Comparison of ENCODE assay signal across 27 cellular contexts in the genomic region with DNA sequence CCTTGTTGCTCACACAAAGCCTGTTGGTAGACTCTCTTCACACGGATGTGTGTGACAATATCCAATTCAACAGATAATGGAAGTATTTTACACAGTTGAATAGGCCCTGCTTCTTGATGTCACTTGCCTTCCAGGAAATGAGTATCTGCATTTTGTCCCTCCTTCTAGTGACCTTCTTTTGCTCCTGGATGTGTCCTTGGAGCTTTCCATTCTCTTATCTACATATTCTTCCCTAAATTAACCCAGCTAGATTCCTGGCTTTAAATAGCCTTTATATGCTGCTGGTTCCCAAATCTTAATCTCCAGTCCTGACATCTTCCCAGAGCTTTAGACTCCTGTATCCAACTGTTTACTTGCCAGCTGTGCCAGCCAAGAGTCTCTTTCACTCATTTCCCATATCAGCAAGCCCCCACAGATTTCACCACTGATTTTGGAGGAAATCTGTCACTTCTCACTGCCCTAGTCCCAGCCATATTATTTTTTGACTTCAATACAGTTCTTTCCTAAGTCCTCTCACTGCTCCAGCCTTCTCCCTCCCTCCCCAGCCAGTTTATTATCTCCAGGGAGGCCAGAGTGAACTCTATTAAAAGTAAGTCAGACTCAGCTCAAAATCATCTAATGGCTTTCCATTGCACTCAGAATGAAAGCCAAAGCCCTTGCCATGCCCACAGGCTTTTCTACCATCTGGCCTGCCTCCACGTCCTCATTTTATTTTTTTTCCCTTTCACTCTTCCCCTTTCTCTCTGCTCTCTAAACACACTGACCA.
DNase-seq lines count a peak whose midpoint lies in the region; ATAC-seq, FAIRE-seq and TF ChIP-seq lines count a peak whose summit lies in the region.
"Had no signal": no experiment of that assay in that cellular context is flagged by ENCODE, and none has a peak within 500 bp of the region (broad histone marks: within the 10 kb centered on the region; RNA-seq: fewer than 3 reads in every experiment).

No MANE protein-coding gene starts in this region.

- no peak for FAIRE-seq in pancreas (lab: Jason Lieb, UNC)

- TF ChIP-seq CTCF in heart right ventricle (IDR thresholded peaks at IDR 0.05): no peak
- TF ChIP-seq CTCF in nephron progenitor cell (IDR thresholded peaks at IDR 0.05): no peak
- TF ChIP-seq CTCF in pancreas (IDR thresholded peaks at IDR 0.05): no peak

- H3K4me1 ChIP-seq in heart right ventricle: peaks cover 0 to 20% (median 7%) of the 10 kb centered on the region in 9 donors
- peaks cover 0 to 3% of the 10 kb centered on the region in 2 donors for H3K4me1 ChIP-seq in aorta (ENCODE audit: control insufficient read depth in 1 of 2, insufficient read depth in 2 of 2, low read length in 2 of 2)
- no peaks in the 10 kb centered on the region for H3K4me1 ChIP-seq in pancreas
- H3K4me1 ChIP-seq: Caco-2, spleen, upper lobe of right lung had no signal

- H3K9me3 ChIP-seq in heart right ventricle (no peaks in the 10 kb centered on the region), aorta (ENCODE audit: control insufficient read depth, low read length) (no peaks in the 10 kb centered on the region), pancreas (no peaks in the 10 kb centered on the region)
- H3K9me3 ChIP-seq: Caco-2, gastrocnemius medialis, spleen, upper lobe of right lung had no signal

- no peak overlapping the region for H3K4me3 Mint-ChIP-seq in nephron progenitor cell
- H3K4me3 Mint-ChIP-seq: activated CD4-positive, alpha-beta T cell treated with anti-CD3 and anti-CD28 coated beads, Interleukin-2, amount 10 ng/mL, durations not matched to agents 24 days and 14 days; activated naive CD8-positive, alpha-beta T cell treated with anti-CD3 and anti-CD28 coated beads, Interleukin-2, amount 10 ng/mL, durations not matched to agents 7 days and 5 days had no signal

- H3K9me3 Mint-ChIP-seq in nephron progenitor cell: no peaks in the 10 kb centered on the region
- H3K9me3 Mint-ChIP-seq: activated CD4-positive, alpha-beta T cell treated with anti-CD3 and anti-CD28 coated beads, Interleukin-2, amount 10 ng/mL, durations not matched to agents 24 days and 14 days; activated naive CD8-positive, alpha-beta T cell treated with anti-CD3 and anti-CD28 coated beads, Interleukin-2, amount 10 ng/mL, durations not matched to agents 7 days and 5 days had no signal

- ATAC-seq in heart right ventricle (peak; percentile 76 to 95 (median 80)), aorta (ENCODE audit: low FRiP score) (peak; percentile 38), GM21825 (IDR thresholded peaks at IDR 0.05; ENCODE audit: unreplicated experiment) (no peak), pancreas (no peak)
- ATAC-seq: HCT116, PC-3, upper lobe of right lung had no signal

- no peaks in the 10 kb centered on the region for H3K27me3 Mint-ChIP-seq in nephron progenitor cell (ENCODE audit: low read depth, poor library complexity)

- H3K36me3 ChIP-seq in heart right ventricle: no peaks in the 10 kb centered on the region
- no peaks in the 10 kb centered on the region for H3K36me3 ChIP-seq in aorta (ENCODE audit: control insufficient read depth in 1 of 2, insufficient read depth in 2 of 2, low read length in 1 of 2)
- H3K36me3 ChIP-seq in pancreas: no peaks in the 10 kb centered on the region
- H3K36me3 ChIP-seq: gastrocnemius medialis, spleen, upper lobe of right lung, WERI-Rb-1 had no signal

- peak overlapping the region; percentile 31 to 90 (median 72) for H3K27ac ChIP-seq in heart right ventricle
- H3K27ac ChIP-seq in aorta (ENCODE audit: low read depth in 1 of 2, low read length in 2 of 2): peak overlapping the region in 1 of 2 donors; percentile 19
- no peak overlapping the region for H3K27ac ChIP-seq in pancreas
- H3K27ac ChIP-seq: 22Rv1, C4-2B, dorsolateral prefrontal cortex, spleen, upper lobe of right lung, WERI-Rb-1 had no signal

- H3K27me3 ChIP-seq in heart right ventricle (no peaks in the 10 kb centered on the region), aorta (ENCODE audit: control insufficient read depth in 1 of 2, insufficient read depth in 2 of 2, low read length in 1 of 2) (no peaks in the 10 kb centered on the region), pancreas (no peaks in the 10 kb centered on the region)
- H3K27me3 ChIP-seq: gastrocnemius medialis, spleen, upper lobe of right lung had no signal

- intact Hi-C loops in heart right ventricle (cut with DNase I): loop anchor here in 1 of 10 donors (10.0 kb wide), 1 partner anchor 108 kb away; no protein-coding TSS in a partner anchor
- intact Hi-C loops in aorta (cut with DNase I): no loop called here
- intact Hi-C loops in pancreas (cut with DNase I): no loop called here

- no peaks in the 10 kb centered on the region for H3K4me1 Mint-ChIP-seq in nephron progenitor cell

- H3K4me3 ChIP-seq in heart right ventricle: no peak overlapping the region
- H3K4me3 ChIP-seq in aorta (ENCODE audit: low read length in 2 of 2): no peak overlapping the region
- no peak overlapping the region for H3K4me3 ChIP-seq in pancreas
- H3K4me3 ChIP-seq: dorsolateral prefrontal cortex, gastrocnemius medialis, lung, spleen, upper lobe of right lung had no signal

- H3K36me3 Mint-ChIP-seq in nephron progenitor cell (ENCODE audit: low read depth): no peaks in the 10 kb centered on the region
- H3K36me3 Mint-ChIP-seq: activated naive CD8-positive, alpha-beta T cell treated with anti-CD3 and anti-CD28 coated beads, Interleukin-2, amount 10 ng/mL, durations not matched to agents 7 days and 5 days had no signal

- WGBS in heart right ventricle, 2 donors: 17 to 18% methylated on average over 2 of the region's 2 CpGs
- WGBS in aorta, 2 donors: 37 to 41% methylated on average over 2 of the region's 2 CpGs
- 70 to 73% methylated on average over 2 of the region's 2 CpGs for WGBS in pancreas, 2 donors

- H3K27ac Mint-ChIP-seq in nephron progenitor cell: peak overlapping the region; percentile 6
- H3K27ac Mint-ChIP-seq: activated CD4-positive, alpha-beta T cell treated with anti-CD3 and anti-CD28 coated beads, Interleukin-2, amount 10 ng/mL, durations not matched to agents 24 days and 14 days; activated naive CD8-positive, alpha-beta T cell treated with anti-CD3 and anti-CD28 coated beads, Interleukin-2, amount 10 ng/mL, durations not matched to agents 7 days and 5 days had no signal

- DNase-seq in NCI-H82 (lab: John Stamatoyannopoulos, UW) (peak; percentile 10), NCI-H82 treated with DMSO at 0.1 percent for 48 hours (lab: John Stamatoyannopoulos, UW; ENCODE audit: unreplicated experiment) (no peak), heart right ventricle (peak in 1 of 2 donors; percentile 18), nephron progenitor cell (no peak), aorta (no peak), pancreas (no peak)
- DNase-seq in stimulated activated CD4-positive, alpha-beta T cell treated with anti-CD3 and anti-CD28 coated beads, Interleukin-2, amount 100 ng/mL, for 24 hours: no peak
- DNase-seq: activated CD4-positive, alpha-beta T cell treated with anti-CD3 and anti-CD28 coated beads, Interleukin-2, amount 10 ng/mL, durations not matched to agents 24 days and 14 days; activated effector memory CD4-positive, alpha-beta T cell treated with anti-CD3 and anti-CD28 coated beads, Interleukin-2, amount 50 U/mL, for 16 hours; activated naive CD8-positive, alpha-beta T cell treated with anti-CD3 and anti-CD28 coated beads, Interleukin-2, amount 10 ng/mL, durations not matched to agents 7 days and 5 days; activated T-cell treated with anti-CD3 and anti-CD28 coated beads, Interleukin-2, amount 50 U/mL, for 1 hour; Caco-2; DMS79 treated with DMSO at 0.1 percent for 48 hours; dorsolateral prefrontal cortex; gastrocnemius medialis; islet precursor cell; NK-92 treated with Interleukin-12 subunit alpha and Interleukin-12 subunit beta, amount 100 ng/mL, for 24 hours; PC-3; spleen; stimulated activated CD4-positive, alpha-beta T cell treated with anti-CD3 and anti-CD28 coated beads, Interleukin-2, amount 100 ng/mL, for 48 hours; upper lobe of right lung; WERI-Rb-1 had no signal

Comparison
In these comparisons a context has a peak if more than half of its experiments do, and no peak if none do; other contexts are left out.
1. ATAC-seq: peak in heart right ventricle (8 of 8) and aorta (single experiment); none in GM21825 (single experiment) and pancreas (0 of 4).
2. H3K27ac ChIP-seq: peak in heart right ventricle (10 of 10); none in pancreas (0 of 4).